ENCODE assay signal across 2 cellular contexts in genomic region chr16:10937068-10937859, GRCh38.
TF ChIP-seq lines count a peak whose summit lies in the region.

No MANE protein-coding gene starts in this region.

TF ChIP-seq in SK-N-SH, 30 proteins besides CTCF, POLR2A, EP300 and RAD21:
- no peak for TF ChIP-seq REST (IDR thresholded peaks at IDR 0.05; ENCODE audit: low read depth, low read length)
- no peak for TF ChIP-seq SMC3 (IDR thresholded peaks at IDR 0.05; ENCODE audit: low read depth, low read length)
- TF ChIP-seq NRF1 (IDR thresholded peaks at IDR 0.05; ENCODE audit: low read depth, low read length): no peak
- no peak for TF ChIP-seq SIN3A (IDR thresholded peaks at IDR 0.05; ENCODE audit: borderline replicate concordance, low read depth, low read length)
- no peak for TF ChIP-seq CHD2 (IDR thresholded peaks at IDR 0.05; ENCODE audit: low read length, partially characterized antibody)
- TF ChIP-seq USF1 (IDR thresholded peaks at IDR 0.05; ENCODE audit: borderline replicate concordance, low read depth): no peak
TF ChIP-seq in SK-N-SH: peak in this region for 0.

TF ChIP-seq in SK-N-SH treated with all-trans-retinoic acid at 6 μM for 48 hours, 23 proteins besides CTCF, POLR2A, EP300 and RAD21 (continued from another document):
- TF ChIP-seq TSHZ2 (CRISPR knock-in tag; IDR thresholded peaks at IDR 0.05) (no peak), BACH2 (CRISPR knock-in tag; IDR thresholded peaks at IDR 0.05; ENCODE audit: borderline replicate concordance) (no peak), PPARA (CRISPR knock-in tag; IDR thresholded peaks at IDR 0.05; ENCODE audit: borderline replicate concordance) (no peak)
